ENCODE assay signal across 1 cellular context in genomic region chr12:25328082-25328712, GRCh38.
TF ChIP-seq lines count a peak whose summit lies in the region.

No MANE protein-coding gene starts in this region.

TF ChIP-seq in HEK293, 187 proteins besides CTCF, POLR2A, EP300 and RAD21 (continued from another document):
- peak; percentile 94 for TF ChIP-seq ATF2 (tag by site-specific recombination; IDR thresholded peaks at IDR 0.05; ENCODE audit: low read depth)
- no peak for TF ChIP-seq ZNF514 (tag by site-specific recombination; IDR thresholded peaks at IDR 0.05)
- peak; percentile 53; the same call in 1 of the 2 replicates for TF ChIP-seq BCL6B (tag by site-specific recombination; IDR thresholded peaks at IDR 0.05)
- TF ChIP-seq ZNF2 (tag by site-specific recombination; IDR thresholded peaks at IDR 0.05): peak; percentile 56; the same call in 1 of the 2 replicates
- TF ChIP-seq ZNF350 (tag by site-specific recombination; IDR thresholded peaks at IDR 0.05): no peak
- TF ChIP-seq TRIM28 (IDR thresholded peaks at IDR 0.05; ENCODE audit: borderline replicate concordance, low read length): peak; percentile 73; the same call in 1 of the 2 replicates
- TF ChIP-seq ZNF140 (tag by site-specific recombination; IDR thresholded peaks at IDR 0.05): no peak
- TF ChIP-seq ZFP37 (tag by site-specific recombination; IDR thresholded peaks at IDR 0.05): no peak
- peak; percentile 68; the same call in 1 of the 2 replicates for TF ChIP-seq TSHZ1 (tag by site-specific recombination; IDR thresholded peaks at IDR 0.05; ENCODE audit: borderline replicate concordance)
- TF ChIP-seq HOXA7 (CRISPR knock-in tag; IDR thresholded peaks at IDR 0.05; ENCODE audit: borderline replicate concordance): no peak
- no peak for TF ChIP-seq ZNF777 (tag by site-specific recombination; IDR thresholded peaks at IDR 0.05; ENCODE audit: borderline replicate concordance)
- no peak for TF ChIP-seq ZNF830 (tag by site-specific recombination; IDR thresholded peaks at IDR 0.05; ENCODE audit: low read depth)
- no peak for TF ChIP-seq ZNF623 (tag by site-specific recombination; IDR thresholded peaks at IDR 0.05)
- peak; percentile 93 for TF ChIP-seq ZNF629 (tag by site-specific recombination; IDR thresholded peaks at IDR 0.05)
- no peak for TF ChIP-seq PRDM2 (tag by site-specific recombination; IDR thresholded peaks at IDR 0.05; ENCODE audit: borderline replicate concordance)
- TF ChIP-seq ZSCAN4 (tag by site-specific recombination; IDR thresholded peaks at IDR 0.05): no peak
- TF ChIP-seq KLF8 (tag by site-specific recombination; IDR thresholded peaks at IDR 0.05): peak; percentile 63
- TF ChIP-seq ZNF785 (tag by site-specific recombination; IDR thresholded peaks at IDR 0.05): no peak
- TF ChIP-seq ZBTB48 (tag by site-specific recombination; IDR thresholded peaks at IDR 0.05): no peak
- TF ChIP-seq SCRT1 (tag by site-specific recombination; IDR thresholded peaks at IDR 0.05; ENCODE audit: borderline replicate concordance): peak; percentile 21; the same call in 1 of the 2 replicates
- no peak for TF ChIP-seq ZNF223 (tag by site-specific recombination; IDR thresholded peaks at IDR 0.05)
- no peak for TF ChIP-seq ZBTB1 (tag by site-specific recombination; IDR thresholded peaks at IDR 0.05)
- TF ChIP-seq ZNF558 (tag by site-specific recombination; IDR thresholded peaks at IDR 0.05): peak; percentile 81
- no peak for TF ChIP-seq ZNF677 (tag by site-specific recombination; IDR thresholded peaks at IDR 0.05)
- TF ChIP-seq ZFP69B (tag by site-specific recombination; IDR thresholded peaks at IDR 0.05): no peak
- TF ChIP-seq ZNF175 (tag by site-specific recombination; IDR thresholded peaks at IDR 0.05): no peak
- no peak for TF ChIP-seq ZIC2 (tag by site-specific recombination; IDR thresholded peaks at IDR 0.05)
- peak; percentile 64 for TF ChIP-seq KLF10 (tag by site-specific recombination; IDR thresholded peaks at IDR 0.05)
- no peak for TF ChIP-seq ZSCAN18 (tag by site-specific recombination; IDR thresholded peaks at IDR 0.05)
- TF ChIP-seq ZBTB8A (tag by site-specific recombination; IDR thresholded peaks at IDR 0.05): no peak
- no peak for TF ChIP-seq OVOL3 (tag by site-specific recombination; IDR thresholded peaks at IDR 0.05)
- TF ChIP-seq ZNF133 (tag by site-specific recombination; IDR thresholded peaks at IDR 0.05): no peak
- TF ChIP-seq ZNF112 (tag by site-specific recombination; IDR thresholded peaks at IDR 0.05): no peak
- peak; percentile 81 for TF ChIP-seq ZBTB21 (tag by site-specific recombination; IDR thresholded peaks at IDR 0.05)
- no peak for TF ChIP-seq BCL11B (tag by site-specific recombination; IDR thresholded peaks at IDR 0.05; ENCODE audit: low read depth)
- no peak for TF ChIP-seq ZNF132 (tag by site-specific recombination; IDR thresholded peaks at IDR 0.05; ENCODE audit: borderline replicate concordance)
- TF ChIP-seq ZBTB49 (tag by site-specific recombination; IDR thresholded peaks at IDR 0.05; ENCODE audit: low read depth): no peak
- TF ChIP-seq MYNN (tag by site-specific recombination; IDR thresholded peaks at IDR 0.05; ENCODE audit: borderline replicate concordance): no peak
- TF ChIP-seq ZNF121 (tag by site-specific recombination; IDR thresholded peaks at IDR 0.05): no peak
- no peak for TF ChIP-seq SP2 (tag by site-specific recombination; IDR thresholded peaks at IDR 0.05)
- TF ChIP-seq ZNF37A (tag by site-specific recombination; IDR thresholded peaks at IDR 0.05): no peak
- no peak for TF ChIP-seq ZNF221 (tag by site-specific recombination; IDR thresholded peaks at IDR 0.05; ENCODE audit: borderline replicate concordance)
- peak; percentile 59; the same call in 1 of the 2 replicates for TF ChIP-seq ZNF501 (tag by site-specific recombination; IDR thresholded peaks at IDR 0.05)
